Comparison of ENCODE assay signal across 1 cellular context in the genomic region with DNA sequence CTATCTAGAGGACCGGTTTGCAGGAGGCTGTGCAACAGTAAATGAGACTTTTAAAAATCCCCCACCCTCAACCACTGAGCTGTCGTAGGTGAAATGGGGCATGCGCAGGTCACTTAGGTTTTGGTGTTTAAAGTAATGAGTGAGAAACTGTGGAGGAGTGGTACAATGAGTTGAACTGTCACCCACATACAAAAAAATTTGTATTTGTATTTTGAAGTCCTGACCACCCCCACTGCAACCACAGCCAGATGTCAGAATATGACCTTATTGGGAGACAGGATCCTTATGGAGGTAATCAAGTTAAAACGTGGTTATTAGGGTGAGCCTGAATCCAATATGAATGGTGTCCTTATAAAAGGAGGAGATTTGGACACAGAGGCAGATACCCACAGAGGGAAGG.
TF ChIP-seq lines count a peak whose summit lies in the region.

No MANE protein-coding gene starts in this region.

TF ChIP-seq in A549, 52 proteins besides CTCF, POLR2A, EP300 and RAD21:
- TF ChIP-seq MAFK (IDR thresholded peaks at IDR 0.05; ENCODE audit: partially characterized antibody) (no peak), TFCP2L1 (CRISPR knock-in tag; IDR thresholded peaks at IDR 0.05) (no peak), CBX2 (IDR thresholded peaks at IDR 0.05; ENCODE audit: borderline replicate concordance, low read depth) (no peak), ZFP36 (IDR thresholded peaks at IDR 0.05; ENCODE audit: borderline replicate concordance, partially characterized antibody) (no peak), SMC3 (IDR thresholded peaks at IDR 0.05) (no peak)
